ENCODE assay signal across 8 cellular contexts in genomic region chr6:107957165-107957908, GRCh38. TPM values are rescaled to one million over a fixed set of nuclear protein-coding genes. Genes with fewer than 3 reads are reported as not detected.
A peak's percentile ranks its signal among the peaks of the same experiment; 100 is the strongest.
DNase-seq lines count a peak whose midpoint lies in the region; FAIRE-seq and TF ChIP-seq lines count a peak whose summit lies in the region.

No MANE protein-coding gene starts in this region.

- H3K27ac ChIP-seq in astrocyte (ENCODE audit: low read depth, low read length), result peak overlapping the region; percentile 94
- peak overlapping the region; percentile 87 to 95 (median 92) for H3K27ac ChIP-seq in sigmoid colon

- H3K4me3 Mint-ChIP-seq in astrocyte (ENCODE audit: unreplicated experiment), result peak overlapping the region; percentile 98

- H3K9me3 Mint-ChIP-seq in astrocyte (ENCODE audit: unreplicated experiment), result no peaks in the 10 kb centered on the region

- H3K4me3 ChIP-seq in astrocyte (ENCODE audit: insufficient read depth, low read depth, low read length) (peak overlapping the region; percentile 96), sigmoid colon (peak overlapping the region; percentile 79 to 92 (median 90))

- intact Hi-C loops in sigmoid colon (cut with DNase I), result loop anchor here (2.0 to 5.0 kb wide), 3 partner anchors 303 to 1135 kb away; partner anchors contain the start of genes SESN1 and SNX3

- H3K9ac ChIP-seq in astrocyte (ENCODE audit: low read length), result peak overlapping the region; percentile 99

- TF ChIP-seq EP300 in sigmoid colon (IDR thresholded peaks at IDR 0.05), result no peak

- DNase-seq in DMS114 treated with DMSO at 0.1 percent for 48 hours (lab: John Stamatoyannopoulos, UW; ENCODE audit: unreplicated experiment) (peak; percentile 17), GM20000 (ENCODE audit: low spot score) (peak; percentile 74), HUDEP-2 (lab: John Stamatoyannopoulos, UW; ENCODE audit: unreplicated experiment in 76 of 76) (peak in 55 of 76 experiments; percentile 10 to 87 (median 41)), T-helper 1 cell (peak in 4 of 5 donors; percentile 41 to 74 (median 50)), astrocyte (ENCODE audit: low read depth) (peak; percentile 66), hypothalamus (lab: John Stamatoyannopoulos, UW) (peak in 34 of 51 donors; percentile 4 to 77 (median 37)), sigmoid colon (peak; percentile 76), occipital lobe (lab: John Stamatoyannopoulos, UW) (no peak)

- peaks cover 47% of the 10 kb centered on the region for H3K79me2 ChIP-seq in astrocyte (ENCODE audit: insufficient read depth, low read length)

- H3K36me3 Mint-ChIP-seq in astrocyte (ENCODE audit: low read depth, unreplicated experiment), result peaks cover 10% of the 10 kb centered on the region

- H3K27ac Mint-ChIP-seq in astrocyte (ENCODE audit: unreplicated experiment), result peak overlapping the region; percentile 99

- H3K9me3 ChIP-seq in astrocyte (ENCODE audit: insufficient read depth, low read depth, low read length) (no peaks in the 10 kb centered on the region), sigmoid colon (no peaks in the 10 kb centered on the region)

- H3K4me1 ChIP-seq in astrocyte (ENCODE audit: insufficient read depth, low read length) (peaks cover 4% of the 10 kb centered on the region), sigmoid colon (peaks cover 0 to 40% (median 38%) of the 10 kb centered on the region in 4 donors)

- H4K20me1 ChIP-seq in astrocyte (ENCODE audit: insufficient read depth, low read length), result peaks cover 34% of the 10 kb centered on the region

- no peak for TF ChIP-seq CTCF in GM20000 (IDR thresholded peaks at IDR 0.05; ENCODE audit: extremely low read depth, missing control alignments)
- no peak for TF ChIP-seq CTCF in astrocyte (IDR thresholded peaks at IDR 0.05; ENCODE audit: insufficient read depth, low read depth, low read length)
- no peak for TF ChIP-seq CTCF in sigmoid colon (IDR thresholded peaks at IDR 0.05)

- no peak for TF ChIP-seq POLR2A in sigmoid colon (IDR thresholded peaks at IDR 0.05)

- no peaks in the 10 kb centered on the region for H3K27me3 Mint-ChIP-seq in astrocyte (ENCODE audit: low read depth, unreplicated experiment)

- 0% methylated on average over 47 of the region's 47 CpGs for WGBS in sigmoid colon, 2 donors

- H3K36me3 ChIP-seq in astrocyte (ENCODE audit: insufficient read depth, low read length) (no peaks in the 10 kb centered on the region), sigmoid colon (no peaks in the 10 kb centered on the region)

- peak overlapping the region; percentile 92 for H3K4me2 ChIP-seq in astrocyte (ENCODE audit: low read length)

- H3K4me1 Mint-ChIP-seq in astrocyte (ENCODE audit: low read depth, unreplicated experiment), result peaks cover 11% of the 10 kb centered on the region

- no peak for FAIRE-seq in astrocyte (lab: Jason Lieb, UNC)

- no peaks in the 10 kb centered on the region for H3K27me3 ChIP-seq in astrocyte (ENCODE audit: insufficient read depth, low read length)
- H3K27me3 ChIP-seq in sigmoid colon, result no peaks in the 10 kb centered on the region

- peak overlapping the region; percentile 78 for H2AFZ ChIP-seq in astrocyte (ENCODE audit: low read depth, low read length)

RNA-seq across cellular contexts. Expression of gene SEC63, which starts 0.7 kb away (rescaled TPM):
- total RNA-seq in astrocyte (161 and 179 TPM in 2 replicates), sigmoid colon (10 to 100 TPM; 31.7 to 44.9 (median 33.9) TPM), occipital lobe (56.8 TPM)
- 10 to 100 TPM in 1 of 3 donors, 1 to 10 TPM in 2; 4.9 to 25.6 (median 7.2) TPM for polyA plus RNA-seq in sigmoid colon
